8 cellular contexts compared by ENCODE assay signal in the genomic region with DNA sequence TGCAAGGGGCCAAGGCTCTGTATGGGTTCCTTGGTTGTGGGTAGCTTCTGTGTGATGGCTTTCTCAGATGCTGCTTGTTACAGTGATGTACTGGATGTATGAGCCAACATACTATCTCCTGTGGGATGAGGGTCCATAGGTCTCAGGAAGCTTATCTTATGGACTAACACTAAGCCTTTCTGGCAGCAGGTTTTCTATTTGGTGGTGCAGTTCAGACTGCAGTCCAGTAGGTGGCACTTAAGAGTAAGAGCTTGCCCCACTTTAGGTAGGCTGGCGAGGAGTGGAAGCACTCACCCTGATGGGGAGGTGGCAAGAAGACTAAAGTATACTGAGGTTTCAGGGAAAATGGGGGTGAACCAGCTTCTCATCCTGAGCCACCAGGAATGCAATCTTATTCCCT.
A peak's percentile ranks its signal among the peaks of the same experiment; 100 is the strongest.
DNase-seq lines count a peak whose midpoint lies in the region; ATAC-seq, FAIRE-seq and TF ChIP-seq lines count a peak whose summit lies in the region.

No MANE protein-coding gene starts in this region.

- TF ChIP-seq POLR2A in GM12892 (IDR thresholded peaks at IDR 0.05; ENCODE audit: low read depth, low read length), result no peak

- TF ChIP-seq CTCF in AG09319 (IDR thresholded peaks at IDR 0.05; ENCODE audit: low read depth, low read length) (peak; percentile 70), cardiac fibroblast (IDR thresholded peaks at IDR 0.05; ENCODE audit: low read depth, low read length) (peak; percentile 63)

- H3K4me3 ChIP-seq in cardiac fibroblast (replicated peaks in 1 of 2; ENCODE audit: low read depth in 2 of 2, low read length in 2 of 2), result no peak overlapping the region

- peak; percentile 91 for FAIRE-seq in GM12892 (lab: Jason Lieb, UNC)

- ATAC-seq in HG03066 (IDR thresholded peaks at IDR 0.05; ENCODE audit: low read depth, unreplicated experiment) (peak; percentile 67), HG03135 (IDR thresholded peaks at IDR 0.05; ENCODE audit: unreplicated experiment) (no peak), GM19452 (IDR thresholded peaks at IDR 0.05; ENCODE audit: unreplicated experiment) (no peak)

- DNase-seq in AG09319 (ENCODE audit: extremely low read depth, low read depth) (peak; percentile 8), GM12892 (ENCODE audit: insufficient read length) (peak; percentile 1), RPMI8226 (peak; percentile 32), cardiac fibroblast (ENCODE audit: low read depth in 2 of 2) (peak; percentile 35 to 41), myocyte (ENCODE audit: low read depth) (peak; percentile 0)
